Comparison of ENCODE assay signal across 1 cellular context in the genomic region with DNA sequence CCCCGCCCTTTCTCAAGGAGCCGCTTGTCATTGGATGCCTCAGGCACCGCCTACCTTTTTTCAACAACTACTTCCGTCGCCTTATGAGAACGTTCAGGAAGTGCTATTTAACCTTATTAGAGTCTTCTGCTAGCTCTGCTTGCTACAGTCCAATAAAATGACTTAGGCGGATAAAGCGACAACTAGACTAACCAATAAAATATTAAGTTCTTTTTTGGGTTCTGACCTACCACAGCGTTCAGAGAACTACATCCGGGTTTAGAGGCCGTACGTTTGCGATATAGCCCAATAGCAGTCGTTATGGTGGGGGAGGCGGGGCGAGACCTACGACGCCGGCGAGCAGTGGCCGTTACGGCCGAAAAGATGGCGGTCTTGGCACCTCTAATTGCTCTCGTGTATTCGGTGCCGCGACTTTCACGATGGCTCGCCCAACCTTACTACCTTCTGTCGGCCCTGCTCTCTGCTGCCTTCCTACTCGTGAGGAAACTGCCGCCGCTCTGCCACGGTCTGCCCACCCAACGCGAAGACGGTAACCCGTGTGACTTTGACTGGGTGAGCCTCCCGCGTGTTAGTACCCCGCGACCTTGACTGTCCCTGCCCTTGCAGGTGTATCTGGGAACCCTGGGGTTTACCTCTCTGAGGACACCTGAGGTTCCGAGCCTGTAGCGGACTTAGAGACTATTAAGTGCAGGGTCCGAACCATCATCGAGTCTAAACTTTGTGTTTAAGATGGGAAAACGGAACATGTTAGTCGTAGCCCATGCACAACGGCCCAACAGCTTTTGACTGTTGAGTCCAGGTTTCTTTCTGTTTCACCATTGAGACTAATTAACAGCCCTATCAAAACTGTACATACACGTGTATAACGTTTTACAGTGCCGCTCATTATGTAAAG.
A peak's percentile ranks its signal among the peaks of the same experiment; 100 is the strongest.
TF ChIP-seq lines count a peak whose summit lies in the region.

A gene with protein sequence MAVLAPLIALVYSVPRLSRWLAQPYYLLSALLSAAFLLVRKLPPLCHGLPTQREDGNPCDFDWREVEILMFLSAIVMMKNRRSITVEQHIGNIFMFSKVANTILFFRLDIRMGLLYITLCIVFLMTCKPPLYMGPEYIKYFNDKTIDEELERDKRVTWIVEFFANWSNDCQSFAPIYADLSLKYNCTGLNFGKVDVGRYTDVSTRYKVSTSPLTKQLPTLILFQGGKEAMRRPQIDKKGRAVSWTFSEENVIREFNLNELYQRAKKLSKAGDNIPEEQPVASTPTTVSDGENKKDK (plus strand): TSS at position 338 of the 895 bp plus-strand sequence. CDS start 26 bp downstream, at position 364.

TF ChIP-seq in HepG2, 621 proteins besides CTCF, POLR2A, EP300 and RAD21 (continued from another document and continues in another):
- TF ChIP-seq, protein P1, sequence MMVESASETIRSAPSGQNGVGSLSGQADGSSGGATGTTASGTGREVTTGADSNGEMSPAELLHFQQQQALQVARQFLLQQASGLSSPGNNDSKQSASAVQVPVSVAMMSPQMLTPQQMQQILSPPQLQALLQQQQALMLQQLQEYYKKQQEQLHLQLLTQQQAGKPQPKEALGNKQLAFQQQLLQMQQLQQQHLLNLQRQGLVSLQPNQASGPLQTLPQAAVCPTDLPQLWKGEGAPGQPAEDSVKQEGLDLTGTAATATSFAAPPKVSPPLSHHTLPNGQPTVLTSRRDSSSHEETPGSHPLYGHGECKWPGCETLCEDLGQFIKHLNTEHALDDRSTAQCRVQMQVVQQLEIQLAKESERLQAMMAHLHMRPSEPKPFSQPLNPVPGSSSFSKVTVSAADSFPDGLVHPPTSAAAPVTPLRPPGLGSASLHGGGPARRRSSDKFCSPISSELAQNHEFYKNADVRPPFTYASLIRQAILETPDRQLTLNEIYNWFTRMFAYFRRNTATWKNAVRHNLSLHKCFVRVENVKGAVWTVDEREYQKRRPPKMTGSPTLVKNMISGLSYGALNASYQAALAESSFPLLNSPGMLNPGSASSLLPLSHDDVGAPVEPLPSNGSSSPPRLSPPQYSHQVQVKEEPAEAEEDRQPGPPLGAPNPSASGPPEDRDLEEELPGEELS (CRISPR knock-in tag; IDR thresholded peaks at IDR 0.05): 0 out of 2 replicates have a peak, but pooled peaks have one; percentile 3
- TF ChIP-seq, protein P2, sequence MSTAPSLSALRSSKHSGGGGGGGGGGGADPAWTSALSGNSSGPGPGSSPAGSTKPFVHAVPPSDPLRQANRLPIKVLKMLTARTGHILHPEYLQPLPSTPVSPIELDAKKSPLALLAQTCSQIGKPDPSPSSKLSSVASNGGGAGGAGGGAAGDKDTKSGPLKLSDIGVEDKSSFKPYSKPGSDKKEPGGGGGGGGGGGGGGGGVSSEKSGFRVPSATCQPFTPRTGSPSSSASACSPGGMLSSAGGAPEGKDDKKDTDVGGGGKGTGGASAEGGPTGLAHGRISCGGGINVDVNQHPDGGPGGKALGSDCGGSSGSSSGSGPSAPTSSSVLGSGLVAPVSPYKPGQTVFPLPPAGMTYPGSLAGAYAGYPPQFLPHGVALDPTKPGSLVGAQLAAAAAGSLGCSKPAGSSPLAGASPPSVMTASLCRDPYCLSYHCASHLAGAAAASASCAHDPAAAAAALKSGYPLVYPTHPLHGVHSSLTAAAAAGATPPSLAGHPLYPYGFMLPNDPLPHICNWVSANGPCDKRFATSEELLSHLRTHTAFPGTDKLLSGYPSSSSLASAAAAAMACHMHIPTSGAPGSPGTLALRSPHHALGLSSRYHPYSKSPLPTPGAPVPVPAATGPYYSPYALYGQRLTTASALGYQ (CRISPR knock-in tag; IDR thresholded peaks at IDR 0.05): 0 out of 2 replicates have a peak, but pooled peaks have one; percentile 27
- TF ChIP-seq, protein P3, sequence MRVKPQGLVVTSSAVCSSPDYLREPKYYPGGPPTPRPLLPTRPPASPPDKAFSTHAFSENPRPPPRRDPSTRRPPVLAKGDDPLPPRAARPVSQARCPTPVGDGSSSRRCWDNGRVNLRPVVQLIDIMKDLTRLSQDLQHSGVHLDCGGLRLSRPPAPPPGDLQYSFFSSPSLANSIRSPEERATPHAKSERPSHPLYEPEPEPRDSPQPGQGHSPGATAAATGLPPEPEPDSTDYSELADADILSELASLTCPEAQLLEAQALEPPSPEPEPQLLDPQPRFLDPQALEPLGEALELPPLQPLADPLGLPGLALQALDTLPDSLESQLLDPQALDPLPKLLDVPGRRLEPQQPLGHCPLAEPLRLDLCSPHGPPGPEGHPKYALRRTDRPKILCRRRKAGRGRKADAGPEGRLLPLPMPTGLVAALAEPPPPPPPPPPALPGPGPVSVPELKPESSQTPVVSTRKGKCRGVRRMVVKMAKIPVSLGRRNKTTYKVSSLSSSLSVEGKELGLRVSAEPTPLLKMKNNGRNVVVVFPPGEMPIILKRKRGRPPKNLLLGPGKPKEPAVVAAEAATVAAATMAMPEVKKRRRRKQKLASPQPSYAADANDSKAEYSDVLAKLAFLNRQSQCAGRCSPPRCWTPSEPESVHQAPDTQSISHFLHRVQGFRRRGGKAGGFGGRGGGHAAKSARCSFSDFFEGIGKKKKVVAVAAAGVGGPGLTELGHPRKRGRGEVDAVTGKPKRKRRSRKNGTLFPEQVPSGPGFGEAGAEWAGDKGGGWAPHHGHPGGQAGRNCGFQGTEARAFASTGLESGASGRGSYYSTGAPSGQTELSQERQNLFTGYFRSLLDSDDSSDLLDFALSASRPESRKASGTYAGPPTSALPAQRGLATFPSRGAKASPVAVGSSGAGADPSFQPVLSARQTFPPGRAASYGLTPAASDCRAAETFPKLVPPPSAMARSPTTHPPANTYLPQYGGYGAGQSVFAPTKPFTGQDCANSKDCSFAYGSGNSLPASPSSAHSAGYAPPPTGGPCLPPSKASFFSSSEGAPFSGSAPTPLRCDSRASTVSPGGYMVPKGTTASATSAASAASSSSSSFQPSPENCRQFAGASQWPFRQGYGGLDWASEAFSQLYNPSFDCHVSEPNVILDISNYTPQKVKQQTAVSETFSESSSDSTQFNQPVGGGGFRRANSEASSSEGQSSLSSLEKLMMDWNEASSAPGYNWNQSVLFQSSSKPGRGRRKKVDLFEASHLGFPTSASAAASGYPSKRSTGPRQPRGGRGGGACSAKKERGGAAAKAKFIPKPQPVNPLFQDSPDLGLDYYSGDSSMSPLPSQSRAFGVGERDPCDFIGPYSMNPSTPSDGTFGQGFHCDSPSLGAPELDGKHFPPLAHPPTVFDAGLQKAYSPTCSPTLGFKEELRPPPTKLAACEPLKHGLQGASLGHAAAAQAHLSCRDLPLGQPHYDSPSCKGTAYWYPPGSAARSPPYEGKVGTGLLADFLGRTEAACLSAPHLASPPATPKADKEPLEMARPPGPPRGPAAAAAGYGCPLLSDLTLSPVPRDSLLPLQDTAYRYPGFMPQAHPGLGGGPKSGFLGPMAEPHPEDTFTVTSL (CRISPR knock-in tag; IDR thresholded peaks at IDR 0.05; ENCODE audit: borderline replicate concordance): no peak
- TF ChIP-seq BCL6 (CRISPR knock-in tag; IDR thresholded peaks at IDR 0.05): no peak
- no peak for TF ChIP-seq RBM22 (optimal IDR thresholded peaks at IDR 0.05; ENCODE audit: low read length)
- TF ChIP-seq ZNF3 (CRISPR knock-in tag; IDR thresholded peaks at IDR 0.05): no peak
- no peak for TF ChIP-seq NCOA1 (CRISPR knock-in tag; IDR thresholded peaks at IDR 0.05)
- no peak for TF ChIP-seq TMF1 (CRISPR knock-in tag; IDR thresholded peaks at IDR 0.05; ENCODE audit: low read depth)
- no peak for TF ChIP-seq ZFP1 (CRISPR knock-in tag; IDR thresholded peaks at IDR 0.05)
- no peak; the same call in 1 of the 2 replicates for TF ChIP-seq ZNF556 (CRISPR knock-in tag; IDR thresholded peaks at IDR 0.05; ENCODE audit: borderline replicate concordance)
- no peak for TF ChIP-seq EHMT2 (IDR thresholded peaks at IDR 0.05; ENCODE audit: borderline replicate concordance, low read depth, low read length)
- no peak for TF ChIP-seq SIN3A (IDR thresholded peaks at IDR 0.05; ENCODE audit: borderline replicate concordance, low read depth, low read length)
- TF ChIP-seq SYNCRIP (IDR thresholded peaks at IDR 0.05; ENCODE audit: insufficient read depth, low read depth, low read length): no peak
- TF ChIP-seq MIER3 (CRISPR knock-in tag; IDR thresholded peaks at IDR 0.05; ENCODE audit: borderline replicate concordance): no peak
- TF ChIP-seq, protein P4, sequence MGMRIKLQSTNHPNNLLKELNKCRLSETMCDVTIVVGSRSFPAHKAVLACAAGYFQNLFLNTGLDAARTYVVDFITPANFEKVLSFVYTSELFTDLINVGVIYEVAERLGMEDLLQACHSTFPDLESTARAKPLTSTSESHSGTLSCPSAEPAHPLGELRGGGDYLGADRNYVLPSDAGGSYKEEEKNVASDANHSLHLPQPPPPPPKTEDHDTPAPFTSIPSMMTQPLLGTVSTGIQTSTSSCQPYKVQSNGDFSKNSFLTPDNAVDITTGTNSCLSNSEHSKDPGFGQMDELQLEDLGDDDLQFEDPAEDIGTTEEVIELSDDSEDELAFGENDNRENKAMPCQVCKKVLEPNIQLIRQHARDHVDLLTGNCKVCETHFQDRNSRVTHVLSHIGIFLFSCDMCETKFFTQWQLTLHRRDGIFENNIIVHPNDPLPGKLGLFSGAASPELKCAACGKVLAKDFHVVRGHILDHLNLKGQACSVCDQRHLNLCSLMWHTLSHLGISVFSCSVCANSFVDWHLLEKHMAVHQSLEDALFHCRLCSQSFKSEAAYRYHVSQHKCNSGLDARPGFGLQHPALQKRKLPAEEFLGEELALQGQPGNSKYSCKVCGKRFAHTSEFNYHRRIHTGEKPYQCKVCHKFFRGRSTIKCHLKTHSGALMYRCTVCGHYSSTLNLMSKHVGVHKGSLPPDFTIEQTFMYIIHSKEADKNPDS (CRISPR knock-in tag; IDR thresholded peaks at IDR 0.05): no peak
- TF ChIP-seq ZNF7 (CRISPR knock-in tag; IDR thresholded peaks at IDR 0.05): no peak
- no peak for TF ChIP-seq NPAS2 (CRISPR knock-in tag; IDR thresholded peaks at IDR 0.05; ENCODE audit: borderline replicate concordance)
- TF ChIP-seq NFE2 (CRISPR knock-in tag; IDR thresholded peaks at IDR 0.05): no peak
- peak; percentile 74 for TF ChIP-seq TBX2 (CRISPR knock-in tag; IDR thresholded peaks at IDR 0.05; ENCODE audit: borderline replicate concordance)
- TF ChIP-seq, protein P5, sequence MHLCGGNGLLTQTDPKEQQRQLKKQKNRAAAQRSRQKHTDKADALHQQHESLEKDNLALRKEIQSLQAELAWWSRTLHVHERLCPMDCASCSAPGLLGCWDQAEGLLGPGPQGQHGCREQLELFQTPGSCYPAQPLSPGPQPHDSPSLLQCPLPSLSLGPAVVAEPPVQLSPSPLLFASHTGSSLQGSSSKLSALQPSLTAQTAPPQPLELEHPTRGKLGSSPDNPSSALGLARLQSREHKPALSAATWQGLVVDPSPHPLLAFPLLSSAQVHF (CRISPR knock-in tag; IDR thresholded peaks at IDR 0.05): no peak
- TF ChIP-seq ZNF816 (CRISPR knock-in tag; IDR thresholded peaks at IDR 0.05; ENCODE audit: borderline replicate concordance): no peak
- no peak for TF ChIP-seq WIZ (CRISPR knock-in tag; IDR thresholded peaks at IDR 0.05)
- TF ChIP-seq, protein P6, sequence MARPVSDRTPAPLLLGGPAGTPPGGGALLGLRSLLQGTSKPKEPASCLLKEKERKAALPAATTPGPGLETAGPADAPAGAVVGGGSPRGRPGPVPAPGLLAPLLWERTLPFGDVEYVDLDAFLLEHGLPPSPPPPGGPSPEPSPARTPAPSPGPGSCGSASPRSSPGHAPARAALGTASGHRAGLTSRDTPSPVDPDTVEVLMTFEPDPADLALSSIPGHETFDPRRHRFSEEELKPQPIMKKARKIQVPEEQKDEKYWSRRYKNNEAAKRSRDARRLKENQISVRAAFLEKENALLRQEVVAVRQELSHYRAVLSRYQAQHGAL (CRISPR knock-in tag; IDR thresholded peaks at IDR 0.05; ENCODE audit: not compliant biosample characterization): peak; percentile 42
- no peak for TF ChIP-seq ZNF768 (CRISPR knock-in tag; IDR thresholded peaks at IDR 0.05)
- no peak for TF ChIP-seq PTBP1 (IDR thresholded peaks at IDR 0.05; ENCODE audit: low read depth, low read length, poor library complexity, severe bottlenecking)
- TF ChIP-seq NCOR1 (IDR thresholded peaks at IDR 0.05; ENCODE audit: borderline replicate concordance, low read length): no peak
- peak; percentile 79; the same call in 1 of the 2 replicates for TF ChIP-seq KMT2B (CRISPR knock-in tag; IDR thresholded peaks at IDR 0.05)
- no peak for TF ChIP-seq HNRNPK (IDR thresholded peaks at IDR 0.05; ENCODE audit: low read depth, low read length, poor library complexity, severe bottlenecking)
- no peak for TF ChIP-seq ZNF75D (CRISPR knock-in tag; IDR thresholded peaks at IDR 0.05; ENCODE audit: borderline replicate concordance)
- no peak for TF ChIP-seq KDM4B (CRISPR knock-in tag; IDR thresholded peaks at IDR 0.05)
- TF ChIP-seq DMAP1 (CRISPR knock-in tag; IDR thresholded peaks at IDR 0.05): peak; percentile 87
- TF ChIP-seq ASH2L (IDR thresholded peaks at IDR 0.05; ENCODE audit: insufficient read length, low read depth, low read length): peak; percentile 86
- TF ChIP-seq, protein P7, sequence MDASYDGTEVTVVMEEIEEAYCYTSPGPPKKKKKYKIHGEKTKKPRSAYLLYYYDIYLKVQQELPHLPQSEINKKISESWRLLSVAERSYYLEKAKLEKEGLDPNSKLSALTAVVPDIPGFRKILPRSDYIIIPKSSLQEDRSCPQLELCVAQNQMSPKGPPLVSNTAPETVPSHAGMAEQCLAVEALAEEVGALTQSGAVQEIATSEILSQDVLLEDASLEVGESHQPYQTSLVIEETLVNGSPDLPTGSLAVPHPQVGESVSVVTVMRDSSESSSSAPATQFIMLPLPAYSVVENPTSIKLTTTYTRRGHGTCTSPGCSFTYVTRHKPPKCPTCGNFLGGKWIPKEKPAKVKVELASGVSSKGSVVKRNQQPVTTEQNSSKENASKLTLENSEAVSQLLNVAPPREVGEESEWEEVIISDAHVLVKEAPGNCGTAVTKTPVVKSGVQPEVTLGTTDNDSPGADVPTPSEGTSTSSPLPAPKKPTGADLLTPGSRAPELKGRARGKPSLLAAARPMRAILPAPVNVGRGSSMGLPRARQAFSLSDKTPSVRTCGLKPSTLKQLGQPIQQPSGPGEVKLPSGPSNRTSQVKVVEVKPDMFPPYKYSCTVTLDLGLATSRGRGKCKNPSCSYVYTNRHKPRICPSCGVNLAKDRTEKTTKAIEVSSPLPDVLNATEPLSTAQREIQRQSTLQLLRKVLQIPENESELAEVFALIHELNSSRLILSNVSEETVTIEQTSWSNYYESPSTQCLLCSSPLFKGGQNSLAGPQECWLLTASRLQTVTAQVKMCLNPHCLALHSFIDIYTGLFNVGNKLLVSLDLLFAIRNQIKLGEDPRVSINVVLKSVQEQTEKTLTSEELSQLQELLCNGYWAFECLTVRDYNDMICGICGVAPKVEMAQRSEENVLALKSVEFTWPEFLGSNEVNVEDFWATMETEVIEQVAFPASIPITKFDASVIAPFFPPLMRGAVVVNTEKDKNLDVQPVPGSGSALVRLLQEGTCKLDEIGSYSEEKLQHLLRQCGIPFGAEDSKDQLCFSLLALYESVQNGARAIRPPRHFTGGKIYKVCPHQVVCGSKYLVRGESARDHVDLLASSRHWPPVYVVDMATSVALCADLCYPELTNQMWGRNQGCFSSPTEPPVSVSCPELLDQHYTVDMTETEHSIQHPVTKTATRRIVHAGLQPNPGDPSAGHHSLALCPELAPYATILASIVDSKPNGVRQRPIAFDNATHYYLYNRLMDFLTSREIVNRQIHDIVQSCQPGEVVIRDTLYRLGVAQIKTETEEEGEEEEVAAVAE (CRISPR knock-in tag; IDR thresholded peaks at IDR 0.05; ENCODE audit: borderline replicate concordance): peak; percentile 78; the same call in 1 of the 2 replicates
- TF ChIP-seq ZFP62 (CRISPR knock-in tag; IDR thresholded peaks at IDR 0.05): no peak
- TF ChIP-seq SALL1 (CRISPR knock-in tag; IDR thresholded peaks at IDR 0.05): peak; percentile 79
- TF ChIP-seq TCF7L2 (IDR thresholded peaks at IDR 0.05; ENCODE audit: low read depth, low read length): no peak
- no peak for TF ChIP-seq FIP1L1 (IDR thresholded peaks at IDR 0.05; ENCODE audit: borderline replicate concordance, insufficient read depth, low read depth, low read length)
